Comparison of ENCODE assay signal across 1 cellular context in the genomic region with DNA sequence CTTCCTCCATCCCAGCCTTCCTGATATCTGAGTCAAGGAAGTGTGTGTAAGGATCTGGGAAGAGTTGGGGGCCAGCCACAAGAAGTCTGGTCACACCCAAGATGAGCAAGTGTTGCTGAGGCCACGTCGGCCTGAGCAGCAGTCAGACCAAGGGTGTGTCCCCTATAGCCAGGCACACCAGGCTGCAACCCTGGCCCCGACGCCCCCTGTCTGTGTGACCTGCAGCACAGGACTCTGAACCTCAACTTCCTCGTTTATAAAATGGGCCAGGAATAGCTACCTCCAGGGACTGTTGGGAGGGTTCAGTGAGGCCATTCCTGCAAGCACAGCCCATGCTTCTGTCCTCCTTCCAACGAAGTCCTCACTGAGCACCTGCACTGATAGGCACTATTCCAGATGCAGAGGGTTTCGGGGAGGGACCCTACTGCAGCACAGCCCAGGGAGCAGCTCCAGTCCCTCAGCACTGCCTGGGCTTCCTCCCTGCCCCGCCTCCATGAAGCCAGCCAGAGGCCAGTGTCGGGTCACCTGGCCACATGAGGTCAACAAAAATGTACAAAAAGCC.
TF ChIP-seq lines count a peak whose summit lies in the region.

No MANE protein-coding gene starts in this region.

TF ChIP-seq in H1, 55 proteins besides CTCF, POLR2A, EP300 and RAD21:
- TF ChIP-seq HDAC2 (IDR thresholded peaks at IDR 0.05; ENCODE audit: borderline replicate concordance in 1 of 2, low read depth in 2 of 2, low read length in 2 of 2) (no peak), NRF1 (IDR thresholded peaks at IDR 0.05; ENCODE audit: low read depth, low read length) (no peak), GABPA (IDR thresholded peaks at IDR 0.05; ENCODE audit: borderline replicate concordance, insufficient read depth, low read length) (no peak), CBX5 (IDR thresholded peaks at IDR 0.05; ENCODE audit: low read depth, low read length) (no peak), SIN3A (conservative IDR thresholded peaks at IDR 0.05 in 1 of 2, IDR thresholded peaks at IDR 0.05 in 1 of 2; ENCODE audit: low read depth in 1 of 2, low read length in 2 of 2) (no peak), KDM5A (IDR thresholded peaks at IDR 0.05; ENCODE audit: low read length) (no peak), SP4 (IDR thresholded peaks at IDR 0.05; ENCODE audit: low read length) (no peak), TAF7 (optimal IDR thresholded peaks at IDR 0.05; ENCODE audit: borderline replicate concordance, low read depth, low read length) (no peak), KDM1A (IDR thresholded peaks at IDR 0.05; ENCODE audit: borderline replicate concordance, low read length) (no peak), NANOG (IDR thresholded peaks at IDR 0.05; ENCODE audit: insufficient read depth, low read depth, low read length, poor library complexity, severe bottlenecking) (no peak), SP2 (IDR thresholded peaks at IDR 0.05; ENCODE audit: low read length) (no peak), SIX5 (IDR thresholded peaks at IDR 0.05; ENCODE audit: low read depth, low read length) (no peak), MAFK (IDR thresholded peaks at IDR 0.05; ENCODE audit: low read depth, low read length) (no peak), POU5F1 (IDR thresholded peaks at IDR 0.05; ENCODE audit: low read depth, low read length) (no peak), PHF8 (conservative IDR thresholded peaks at IDR 0.05; ENCODE audit: low read depth, low read length) (no peak), POLR2AphosphoS5 (IDR thresholded peaks at IDR 0.05; ENCODE audit: low read depth, low read length) (no peak), GTF2F1 (IDR thresholded peaks at IDR 0.05; ENCODE audit: borderline replicate concordance, low read depth, low read length) (no peak), SRF (IDR thresholded peaks at IDR 0.05; ENCODE audit: low read depth, low read length) (no peak)
- TF ChIP-seq, protein P1, sequence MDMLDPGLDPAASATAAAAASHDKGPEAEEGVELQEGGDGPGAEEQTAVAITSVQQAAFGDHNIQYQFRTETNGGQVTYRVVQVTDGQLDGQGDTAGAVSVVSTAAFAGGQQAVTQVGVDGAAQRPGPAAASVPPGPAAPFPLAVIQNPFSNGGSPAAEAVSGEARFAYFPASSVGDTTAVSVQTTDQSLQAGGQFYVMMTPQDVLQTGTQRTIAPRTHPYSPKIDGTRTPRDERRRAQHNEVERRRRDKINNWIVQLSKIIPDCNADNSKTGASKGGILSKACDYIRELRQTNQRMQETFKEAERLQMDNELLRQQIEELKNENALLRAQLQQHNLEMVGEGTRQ (IDR thresholded peaks at IDR 0.05; ENCODE audit: low read length), result no peak
- TF ChIP-seq, protein P2, sequence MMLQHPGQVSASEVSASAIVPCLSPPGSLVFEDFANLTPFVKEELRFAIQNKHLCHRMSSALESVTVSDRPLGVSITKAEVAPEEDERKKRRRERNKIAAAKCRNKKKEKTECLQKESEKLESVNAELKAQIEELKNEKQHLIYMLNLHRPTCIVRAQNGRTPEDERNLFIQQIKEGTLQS (IDR thresholded peaks at IDR 0.05; ENCODE audit: insufficient read depth, low read depth, low read length), result no peak
